1 cellular context compared by ENCODE assay signal in genomic region chr2:160510617-160511016, GRCh38.
TF ChIP-seq lines count a peak whose summit lies in the region.

No MANE protein-coding gene starts in this region.

TF ChIP-seq in SK-N-SH, 30 proteins besides CTCF, POLR2A, EP300 and RAD21 (continued from another document):
- TF ChIP-seq REST (IDR thresholded peaks at IDR 0.05; ENCODE audit: low read depth, low read length) (no peak), CHD2 (IDR thresholded peaks at IDR 0.05; ENCODE audit: low read length, partially characterized antibody) (peak; percentile 27), NRF1 (IDR thresholded peaks at IDR 0.05; ENCODE audit: low read depth, low read length) (no peak), RCOR1 (IDR thresholded peaks at IDR 0.05; ENCODE audit: low read length) (peak; percentile 18; the same call in 1 of the 2 replicates), IRF3 (IDR thresholded peaks at IDR 0.05; ENCODE audit: low read depth, low read length) (no peak), SIN3A (IDR thresholded peaks at IDR 0.05; ENCODE audit: borderline replicate concordance, low read depth, low read length) (no peak), SMC3 (IDR thresholded peaks at IDR 0.05; ENCODE audit: low read depth, low read length) (no peak), TEAD4 (IDR thresholded peaks at IDR 0.05; ENCODE audit: borderline replicate concordance, insufficient read depth) (no peak), GATA2 (CRISPR knock-in tag; IDR thresholded peaks at IDR 0.05) (peak; percentile 87), TCF12 (IDR thresholded peaks at IDR 0.05) (peak; percentile 15; the same call in 1 of the 2 replicates), RFX5 (IDR thresholded peaks at IDR 0.05; ENCODE audit: low read length) (no peak), MXI1 (IDR thresholded peaks at IDR 0.05; ENCODE audit: low read depth, low read length) (no peak), USF2 (IDR thresholded peaks at IDR 0.05; ENCODE audit: borderline replicate concordance, low read depth, low read length) (no peak), JUND (IDR thresholded peaks at IDR 0.05) (no peak), ELF1 (IDR thresholded peaks at IDR 0.05) (no peak)
- TF ChIP-seq, protein P1, sequence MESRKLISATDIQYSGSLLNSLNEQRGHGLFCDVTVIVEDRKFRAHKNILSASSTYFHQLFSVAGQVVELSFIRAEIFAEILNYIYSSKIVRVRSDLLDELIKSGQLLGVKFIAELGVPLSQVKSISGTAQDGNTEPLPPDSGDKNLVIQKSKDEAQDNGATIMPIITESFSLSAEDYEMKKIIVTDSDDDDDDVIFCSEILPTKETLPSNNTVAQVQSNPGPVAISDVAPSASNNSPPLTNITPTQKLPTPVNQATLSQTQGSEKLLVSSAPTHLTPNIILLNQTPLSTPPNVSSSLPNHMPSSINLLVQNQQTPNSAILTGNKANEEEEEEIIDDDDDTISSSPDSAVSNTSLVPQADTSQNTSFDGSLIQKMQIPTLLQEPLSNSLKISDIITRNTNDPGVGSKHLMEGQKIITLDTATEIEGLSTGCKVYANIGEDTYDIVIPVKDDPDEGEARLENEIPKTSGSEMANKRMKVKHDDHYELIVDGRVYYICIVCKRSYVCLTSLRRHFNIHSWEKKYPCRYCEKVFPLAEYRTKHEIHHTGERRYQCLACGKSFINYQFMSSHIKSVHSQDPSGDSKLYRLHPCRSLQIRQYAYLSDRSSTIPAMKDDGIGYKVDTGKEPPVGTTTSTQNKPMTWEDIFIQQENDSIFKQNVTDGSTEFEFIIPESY (IDR thresholded peaks at IDR 0.05; ENCODE audit: borderline replicate concordance, low read depth), result no peak
